1 cellular context compared by ENCODE assay signal in the genomic region with DNA sequence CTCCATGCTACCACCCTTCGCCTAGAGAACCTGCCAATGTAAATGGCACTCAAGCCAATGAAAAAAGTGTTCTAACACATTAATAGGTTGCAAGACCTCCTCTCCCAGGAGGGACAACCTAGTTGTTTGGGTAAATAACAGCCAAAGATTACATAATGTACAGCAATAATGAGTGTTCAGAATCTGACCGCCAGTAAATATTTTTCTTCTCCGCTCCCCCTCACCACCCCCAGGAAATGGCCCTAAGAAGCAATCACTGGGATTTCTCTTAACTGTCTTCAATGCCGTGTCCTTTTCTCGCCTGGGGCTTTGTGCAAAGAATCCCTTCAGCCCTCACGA.
TF ChIP-seq lines count a peak whose summit lies in the region.

No MANE protein-coding gene starts in this region.

TF ChIP-seq in K562, 482 proteins besides CTCF, POLR2A, EP300 and RAD21:
- TF ChIP-seq ZNF696 (CRISPR knock-in tag; conservative IDR thresholded peaks at IDR 0.05) (no peak), ESRRB (CRISPR knock-in tag; IDR thresholded peaks at IDR 0.05; ENCODE audit: borderline replicate concordance) (no peak), PRPF4 (IDR thresholded peaks at IDR 0.05; ENCODE audit: insufficient read depth, low read depth, low read length, poor library complexity, severe bottlenecking) (no peak), POU5F1 (IDR thresholded peaks at IDR 0.05; ENCODE audit: borderline replicate concordance, low read depth, low read length, partially characterized antibody) (no peak), ZC3H4 (CRISPR knock-in tag; IDR thresholded peaks at IDR 0.05; ENCODE audit: borderline replicate concordance) (no peak), ZNF444 (CRISPR knock-in tag; IDR thresholded peaks at IDR 0.05) (no peak), ZNF507 (tag; conservative IDR thresholded peaks at IDR 0.05) (no peak), KAT8 (IDR thresholded peaks at IDR 0.05; ENCODE audit: low read depth) (no peak), BRF1 (IDR thresholded peaks at IDR 0.05; ENCODE audit: borderline replicate concordance, extremely low read depth, insufficient read length) (no peak)
- TF ChIP-seq, protein P1, sequence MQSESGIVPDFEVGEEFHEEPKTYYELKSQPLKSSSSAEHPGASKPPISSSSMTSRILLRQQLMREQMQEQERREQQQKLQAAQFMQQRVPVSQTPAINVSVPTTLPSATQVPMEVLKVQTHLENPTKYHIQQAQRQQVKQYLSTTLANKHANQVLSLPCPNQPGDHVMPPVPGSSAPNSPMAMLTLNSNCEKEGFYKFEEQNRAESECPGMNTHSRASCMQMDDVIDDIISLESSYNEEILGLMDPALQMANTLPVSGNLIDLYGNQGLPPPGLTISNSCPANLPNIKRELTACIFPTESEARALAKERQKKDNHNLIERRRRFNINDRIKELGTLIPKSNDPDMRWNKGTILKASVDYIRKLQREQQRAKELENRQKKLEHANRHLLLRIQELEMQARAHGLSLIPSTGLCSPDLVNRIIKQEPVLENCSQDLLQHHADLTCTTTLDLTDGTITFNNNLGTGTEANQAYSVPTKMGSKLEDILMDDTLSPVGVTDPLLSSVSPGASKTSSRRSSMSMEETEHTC (IDR thresholded peaks at IDR 0.05): no peak
